ENCODE assay signal across 16 cellular contexts in the genomic region with DNA sequence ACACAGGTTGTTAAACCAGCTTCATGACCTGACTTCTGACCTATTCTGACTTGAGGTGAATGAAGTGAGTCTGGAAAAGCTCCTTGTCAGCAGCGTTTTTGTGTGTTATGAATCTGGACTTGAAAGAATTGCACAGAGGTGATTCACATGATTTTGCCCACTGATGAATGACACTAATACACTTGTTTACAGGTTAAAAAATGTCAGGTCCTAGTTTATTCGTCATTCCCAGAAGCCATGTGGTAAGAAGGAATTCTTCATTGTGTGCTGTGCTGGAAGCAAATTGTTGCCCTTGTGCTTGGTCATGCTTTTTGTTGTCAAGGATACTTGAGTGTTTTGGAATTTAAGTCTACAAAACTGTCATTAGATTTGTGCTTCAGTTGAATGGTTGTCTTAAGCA. TPM values are rescaled to one million over a fixed set of nuclear protein-coding genes. Genes with fewer than 3 reads are reported as not detected.
DNase-seq lines count a peak whose midpoint lies in the region; ATAC-seq and TF ChIP-seq lines count a peak whose summit lies in the region.
"Had no signal": no experiment of that assay in that cellular context is flagged by ENCODE, and none has a peak within 500 bp of the region (broad histone marks: within the 10 kb centered on the region; RNA-seq: fewer than 3 reads in every experiment).

No MANE protein-coding gene starts in this region.

- no peak for TF ChIP-seq CTCF in AG09309 (IDR thresholded peaks at IDR 0.05; ENCODE audit: control insufficient read depth, insufficient read depth, low read depth, low read length, missing control alignments)
- TF ChIP-seq CTCF in cardiac fibroblast (IDR thresholded peaks at IDR 0.05; ENCODE audit: low read depth, low read length): no peak

- H3K27me3 Mint-ChIP-seq in activated naive CD4-positive, alpha-beta T cell treated with anti-CD3 and anti-CD28 coated beads, Interleukin-2, amount 10 ng/mL, durations not matched to agents 7 days and 5 days: no peaks in the 10 kb centered on the region
- H3K27me3 Mint-ChIP-seq: activated naive CD8-positive, alpha-beta T cell treated with anti-CD3 and anti-CD28 coated beads, Interleukin-2, amount 10 ng/mL, durations not matched to agents 7 days and 5 days; dendritic cell treated with granulocyte-macrophage colony-stimulating factor and Interleukin-4, amounts not matched to agents 40 ng/mL and 50 ng/mL, for 4 days had no signal

- H3K27ac Mint-ChIP-seq in activated naive CD4-positive, alpha-beta T cell treated with anti-CD3 and anti-CD28 coated beads, Interleukin-2, amount 10 ng/mL, durations not matched to agents 7 days and 5 days: no peak overlapping the region
- H3K27ac Mint-ChIP-seq: activated naive CD8-positive, alpha-beta T cell treated with anti-CD3 and anti-CD28 coated beads, Interleukin-2, amount 10 ng/mL, durations not matched to agents 7 days and 5 days; dendritic cell treated with granulocyte-macrophage colony-stimulating factor and Interleukin-4, amounts not matched to agents 40 ng/mL and 50 ng/mL, for 4 days; WTC11 had no signal

- no peak overlapping the region for H3K4me3 Mint-ChIP-seq in activated naive CD4-positive, alpha-beta T cell treated with anti-CD3 and anti-CD28 coated beads, Interleukin-2, amount 10 ng/mL, durations not matched to agents 7 days and 5 days
- H3K4me3 Mint-ChIP-seq: activated naive CD8-positive, alpha-beta T cell treated with anti-CD3 and anti-CD28 coated beads, Interleukin-2, amount 10 ng/mL, durations not matched to agents 7 days and 5 days; dendritic cell treated with granulocyte-macrophage colony-stimulating factor and Interleukin-4, amounts not matched to agents 40 ng/mL and 50 ng/mL, for 4 days; WTC11 had no signal

- no peak for ATAC-seq in HG03097 (IDR thresholded peaks at IDR 0.05; ENCODE audit: low FRiP score, unreplicated experiment)
- ATAC-seq: HCT116, WTC11 had no signal

- peaks cover 11% of the 10 kb centered on the region for H3K4me1 Mint-ChIP-seq in activated naive CD4-positive, alpha-beta T cell treated with anti-CD3 and anti-CD28 coated beads, Interleukin-2, amount 10 ng/mL, durations not matched to agents 7 days and 5 days

- DNase-seq in AG09309 (ENCODE audit: low read depth) (peak; percentile 89), HT1080 (ENCODE audit: low read depth) (peak; percentile 35), cardiac fibroblast (ENCODE audit: low read depth in 2 of 2) (peak; percentile 45 to 56)
- no peak for DNase-seq in stimulated activated CD4-positive, alpha-beta T cell treated with anti-CD3 and anti-CD28 coated beads, Interleukin-4, amount 100 ng/mL, for 24 hours
- no peak for DNase-seq in activated naive CD4-positive, alpha-beta T cell treated with anti-CD3 and anti-CD28 coated beads, Interleukin-2, amount 10 ng/mL, durations not matched to agents 7 days and 5 days
- no peak for DNase-seq in stimulated activated naive CD4-positive, alpha-beta T cell treated with Interleukin-2 at 50 U/mL for 16 hours (lab: John Stamatoyannopoulos, UW)
- DNase-seq: activated naive CD8-positive, alpha-beta T cell treated with anti-CD3 and anti-CD28 coated beads, Interleukin-2, amount 10 ng/mL, durations not matched to agents 7 days and 5 days; NCI-H2171 treated with DMSO at 0.1 percent for 48 hours; posterior cingulate gyrus; stimulated activated CD4-positive, alpha-beta T cell treated with anti-CD3 and anti-CD28 coated beads, Interleukin-15, amount 100 ng/mL, for 24 hours had no signal

- peak overlapping the region; percentile 39 for H3K27ac ChIP-seq in layer of hippocampus (ENCODE audit: low read depth, low read length)
- H3K27ac ChIP-seq: BLaER1 treated with 17β-estradiol and CSF1 and Interleukin-3, amounts not matched to agents 10 nM and 100 nM had no signal

- CTCF ChIA-PET in activated naive CD4-positive, alpha-beta T cell treated with anti-CD3 and anti-CD28 coated beads, Interleukin-2, amount 10 ng/mL, durations not matched to agents 7 days and 5 days (lab: Charles Lee): no interaction called here

- H3K27me3 ChIP-seq in layer of hippocampus (ENCODE audit: control insufficient read depth, insufficient read depth, low read length): no peaks in the 10 kb centered on the region
- H3K27me3 ChIP-seq: BLaER1 treated with 17β-estradiol and CSF1 and Interleukin-3, amounts not matched to agents 10 nM and 100 nM had no signal

- peaks cover 34% of the 10 kb centered on the region for H3K36me3 Mint-ChIP-seq in activated naive CD4-positive, alpha-beta T cell treated with anti-CD3 and anti-CD28 coated beads, Interleukin-2, amount 10 ng/mL, durations not matched to agents 7 days and 5 days

- H3K4me3 ChIP-seq in AG09309 (ENCODE audit: control insufficient read depth, low read depth, low read length) (no peak overlapping the region), cardiac fibroblast (replicated peaks in 1 of 2; ENCODE audit: low read depth in 2 of 2, low read length in 2 of 2) (no peak overlapping the region)
- H3K4me3 ChIP-seq: BLaER1 treated with 17β-estradiol and CSF1 and Interleukin-3, amounts not matched to agents 10 nM and 100 nM had no signal

- H3K9me3 Mint-ChIP-seq in activated naive CD4-positive, alpha-beta T cell treated with anti-CD3 and anti-CD28 coated beads, Interleukin-2, amount 10 ng/mL, durations not matched to agents 7 days and 5 days: no peaks in the 10 kb centered on the region
- H3K9me3 Mint-ChIP-seq: activated naive CD8-positive, alpha-beta T cell treated with anti-CD3 and anti-CD28 coated beads, Interleukin-2, amount 10 ng/mL, durations not matched to agents 7 days and 5 days; dendritic cell treated with granulocyte-macrophage colony-stimulating factor and Interleukin-4, amounts not matched to agents 40 ng/mL and 50 ng/mL, for 4 days; WTC11 had no signal

RNA-seq across cellular contexts. Expression of a gene that starts 15.5 kb away (rescaled TPM):
- total RNA-seq in HT1080 (2014; rRNA removed; shearing (Covaris generic)): 40.6 and 42.2 TPM in 2 replicates
- polyA plus RNA-seq in HT1080 (2015; cell fraction: cytosol; rRNA removed): 25.7 and 27.3 TPM in 2 replicates
- polyA plus RNA-seq in HT1080 (2015; cell fraction: nucleus; rRNA removed): 10.4 and 11.7 TPM in 2 replicates

Comparison
In these comparisons a context has a peak if more than half of its experiments do, and no peak if none do; other contexts are left out.
1. DNase-seq: peak in AG09309 (single experiment), HT1080 (single experiment) and cardiac fibroblast (2 of 2); none in stimulated activated CD4-positive, alpha-beta T cell treated with anti-CD3 and anti-CD28 coated beads, Interleukin-4, amount 100 ng/mL, for 24 hours (single experiment), activated naive CD4-positive, alpha-beta T cell treated with anti-CD3 and anti-CD28 coated beads, Interleukin-2, amount 10 ng/mL, durations not matched to agents 7 days and 5 days (single experiment) and stimulated activated naive CD4-positive, alpha-beta T cell treated with Interleukin-2 at 50 U/mL for 16 hours (single experiment).